In the genomic region with DNA sequence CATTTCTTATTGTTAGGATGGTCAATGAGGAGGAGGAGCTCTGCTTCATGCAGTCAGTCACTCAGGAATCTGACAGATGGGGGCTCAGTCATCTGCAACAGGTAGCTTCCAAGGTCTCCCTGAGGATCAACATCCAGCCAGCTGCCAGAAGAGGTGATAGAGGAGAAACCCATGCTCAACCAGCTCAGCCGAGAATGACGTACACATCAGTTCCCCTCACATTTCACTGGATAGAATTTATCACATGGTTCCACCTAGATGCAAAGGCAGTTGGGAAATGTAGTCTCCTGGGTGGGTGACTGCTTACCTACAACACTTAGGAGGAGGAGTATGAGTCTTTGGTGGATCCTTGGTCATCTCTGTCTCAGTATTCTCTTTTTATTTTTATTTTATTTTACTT, we compare ENCODE assay signal across 9 cellular contexts.
DNase-seq lines count a peak whose midpoint lies in the region; ATAC-seq and TF ChIP-seq lines count a peak whose summit lies in the region.
"Had no signal": no experiment of that assay in that cellular context is flagged by ENCODE, and none has a peak within 500 bp of the region (broad histone marks: within the 10 kb centered on the region; RNA-seq: fewer than 3 reads in every experiment).

No MANE protein-coding gene starts in this region.

- no peaks in the 10 kb centered on the region for H3K9me3 ChIP-seq in ovary

- H3K36me3 Mint-ChIP-seq in MCF 10A (ENCODE audit: insufficient read depth, unreplicated experiment) = no peaks in the 10 kb centered on the region
- no peaks in the 10 kb centered on the region for H3K36me3 Mint-ChIP-seq in activated naive CD4-positive, alpha-beta T cell treated with anti-CD3 and anti-CD28 coated beads, Interleukin-2, amount 10 ng/mL, durations not matched to agents 7 days and 5 days

- peak; percentile 16 for TF ChIP-seq POLR2A in ovary (IDR thresholded peaks at IDR 0.05)

- DNase-seq in stimulated activated CD4-positive, alpha-beta T cell treated with anti-CD3 and anti-CD28 coated beads, Interleukin-15, amount 100 ng/mL, for 24 hours = peak; percentile 31
- DNase-seq in stimulated activated CD4-positive, alpha-beta T cell treated with anti-CD3 and anti-CD28 coated beads, Interleukin-4, amount 100 ng/mL, for 1 hour = no peak
- DNase-seq in NCI-H524 treated with DMSO at 0.1 percent for 48 hours (lab: John Stamatoyannopoulos, UW) = peak; percentile 84
- peak; percentile 79 for DNase-seq in MCF 10A (ENCODE audit: unreplicated experiment)
- DNase-seq in ovary = peak in 1 of 5 donors; percentile 24
- no peak for DNase-seq in activated naive CD4-positive, alpha-beta T cell treated with anti-CD3 and anti-CD28 coated beads, Interleukin-2, amount 10 ng/mL, durations not matched to agents 7 days and 5 days
- DNase-seq in activated CD4-positive, CD25-positive, alpha-beta regulatory T cell treated with anti-CD3 and anti-CD28 coated beads, Interleukin-2, amount 50 U/mL, for 72 hours = no peak

- H3K27me3 ChIP-seq in ovary = no peaks in the 10 kb centered on the region

- TF ChIP-seq CTCF in MCF 10A (IDR thresholded peaks at IDR 0.05; ENCODE audit: unreplicated experiment) = no peak
- TF ChIP-seq CTCF in ovary (IDR thresholded peaks at IDR 0.05) = no peak

- H3K9me3 Mint-ChIP-seq in MCF 10A (ENCODE audit: unreplicated experiment) = peaks cover 2% of the 10 kb centered on the region
- no peaks in the 10 kb centered on the region for H3K9me3 Mint-ChIP-seq in activated naive CD4-positive, alpha-beta T cell treated with anti-CD3 and anti-CD28 coated beads, Interleukin-2, amount 10 ng/mL, durations not matched to agents 7 days and 5 days
- H3K9me3 Mint-ChIP-seq: stimulated activated naive CD8-positive, alpha-beta T cell treated with anti-CD3 and anti-CD28 coated beads, Interleukin-15, Interleukin-2, amounts not matched to agents 100 ng/mL and 50 ng/mL, for 24 hours had no signal

- no TSS peak for BruUV-seq in MCF 10A (replicated peaks; lab: Mats Ljungman, UMichigan)

- no peaks in the 10 kb centered on the region for H3K36me3 ChIP-seq in ovary

- TF ChIP-seq EP300 in ovary (IDR thresholded peaks at IDR 0.05) = no peak

- POLR2A ChIA-PET in MCF 10A (lab: Yijun Ruan, JAX) = interaction anchor here (0.6 to 6.0 kb wide), 19 partner anchors 11 to 428 kb away, joined by 3 to 96 read pairs (median 4); a partner anchor contains a TSS

- no peak overlapping the region for H3K4me3 ChIP-seq in ovary

- H3K27me3 Mint-ChIP-seq in MCF 10A (ENCODE audit: insufficient read depth, unreplicated experiment) = no peaks in the 10 kb centered on the region
- peaks cover 35% of the 10 kb centered on the region for H3K27me3 Mint-ChIP-seq in activated naive CD4-positive, alpha-beta T cell treated with anti-CD3 and anti-CD28 coated beads, Interleukin-2, amount 10 ng/mL, durations not matched to agents 7 days and 5 days

- no peak overlapping the region for H3K27ac ChIP-seq in ovary

- H3K27ac Mint-ChIP-seq in MCF 10A (ENCODE audit: low read depth, unreplicated experiment) = peak overlapping the region; percentile 91
- no peak overlapping the region for H3K27ac Mint-ChIP-seq in activated naive CD4-positive, alpha-beta T cell treated with anti-CD3 and anti-CD28 coated beads, Interleukin-2, amount 10 ng/mL, durations not matched to agents 7 days and 5 days
- H3K27ac Mint-ChIP-seq: stimulated activated naive CD8-positive, alpha-beta T cell treated with anti-CD3 and anti-CD28 coated beads, Interleukin-15, Interleukin-2, amounts not matched to agents 100 ng/mL and 50 ng/mL, for 24 hours had no signal

- intact Hi-C loops in MCF 10A (cut with micrococcal nuclease) (no loop called here), ovary (cut with DNase I) (no loop called here)

- CTCF ChIA-PET in MCF 10A (lab: Yijun Ruan, JAX) = interaction anchor here (0.7 to 2.7 kb wide), 3 partner anchors 12 to 866 kb away, joined by 3 to 17 read pairs (median 3); no protein-coding TSS in a partner anchor
- CTCF ChIA-PET in activated naive CD4-positive, alpha-beta T cell treated with anti-CD3 and anti-CD28 coated beads, Interleukin-2, amount 10 ng/mL, durations not matched to agents 7 days and 5 days (lab: Charles Lee) = no interaction called here

- WGBS in ovary, 3 donors = 24 to 34% (median 28%) methylated on average over 2 of the region's 2 CpGs

- H3K4me1 Mint-ChIP-seq in MCF 10A (ENCODE audit: insufficient read depth, unreplicated experiment) = peaks cover 49% of the 10 kb centered on the region
- peaks cover 42% of the 10 kb centered on the region for H3K4me1 Mint-ChIP-seq in activated naive CD4-positive, alpha-beta T cell treated with anti-CD3 and anti-CD28 coated beads, Interleukin-2, amount 10 ng/mL, durations not matched to agents 7 days and 5 days

- peaks cover 2% of the 10 kb centered on the region for H3K4me1 ChIP-seq in ovary (ENCODE audit: insufficient read depth)

- ATAC-seq in HG03460 (IDR thresholded peaks at IDR 0.05; ENCODE audit: unreplicated experiment) = no peak

- H3K4me3 Mint-ChIP-seq in MCF 10A (ENCODE audit: unreplicated experiment) = no peak overlapping the region
- no peak overlapping the region for H3K4me3 Mint-ChIP-seq in activated naive CD4-positive, alpha-beta T cell treated with anti-CD3 and anti-CD28 coated beads, Interleukin-2, amount 10 ng/mL, durations not matched to agents 7 days and 5 days
- H3K4me3 Mint-ChIP-seq: stimulated activated naive CD8-positive, alpha-beta T cell treated with anti-CD3 and anti-CD28 coated beads, Interleukin-15, Interleukin-2, amounts not matched to agents 100 ng/mL and 50 ng/mL, for 24 hours had no signal

Comparison
In these comparisons a context has a peak if more than half of its experiments do, and no peak if none do; other contexts are left out.
1. DNase-seq: peak in stimulated activated CD4-positive, alpha-beta T cell treated with anti-CD3 and anti-CD28 coated beads, Interleukin-15, amount 100 ng/mL, for 24 hours (single experiment), NCI-H524 treated with DMSO at 0.1 percent for 48 hours (single experiment) and MCF 10A (single experiment); none in stimulated activated CD4-positive, alpha-beta T cell treated with anti-CD3 and anti-CD28 coated beads, Interleukin-4, amount 100 ng/mL, for 1 hour (single experiment), activated naive CD4-positive, alpha-beta T cell treated with anti-CD3 and anti-CD28 coated beads, Interleukin-2, amount 10 ng/mL, durations not matched to agents 7 days and 5 days (single experiment) and activated CD4-positive, CD25-positive, alpha-beta regulatory T cell treated with anti-CD3 and anti-CD28 coated beads, Interleukin-2, amount 50 U/mL, for 72 hours (single experiment).